1 cellular context compared by ENCODE assay signal in the genomic region with DNA sequence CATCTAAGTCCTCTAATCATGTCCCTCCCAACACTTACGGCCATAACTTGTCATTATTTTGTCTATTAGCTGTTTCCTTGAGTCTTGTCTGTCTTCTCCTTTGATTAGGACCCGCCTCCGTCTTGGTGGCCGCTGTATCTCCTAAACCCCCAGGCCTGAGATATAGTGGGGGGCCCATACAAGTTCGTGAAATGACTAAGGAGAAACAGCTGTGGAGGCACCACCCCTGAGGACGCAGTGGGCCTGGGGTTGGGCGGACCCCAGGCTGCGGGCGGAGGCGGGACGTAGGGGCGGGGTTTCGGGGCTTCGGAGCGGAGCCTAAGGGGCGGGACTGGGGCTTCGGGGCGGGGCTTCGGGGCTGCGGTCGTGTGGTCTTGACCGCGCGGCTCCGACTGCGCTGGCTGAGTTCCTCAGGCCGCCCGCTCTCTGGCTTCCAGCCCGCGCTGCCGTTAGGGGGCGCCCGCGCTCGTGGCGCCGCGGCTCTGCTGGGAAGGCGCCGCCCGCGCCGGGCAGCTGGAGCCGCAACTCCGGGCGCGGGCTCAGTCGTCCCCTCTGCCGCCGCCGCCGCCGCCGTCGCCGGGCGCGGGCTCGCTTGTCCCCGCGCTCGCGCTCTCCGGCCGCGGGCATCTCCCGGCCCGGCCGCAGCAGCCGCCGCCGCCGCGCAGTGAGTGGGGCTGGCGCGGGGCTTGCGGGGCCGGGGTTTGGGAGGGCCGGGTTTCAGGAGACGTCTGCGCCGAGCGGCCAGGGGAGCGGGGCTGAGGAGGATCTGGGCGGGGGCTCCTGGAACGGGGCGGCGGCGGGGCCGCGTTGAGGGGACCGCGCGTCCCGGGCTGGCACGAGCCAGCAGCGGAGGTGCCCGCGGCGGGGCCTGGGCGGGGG.
TF ChIP-seq lines count a peak whose summit lies in the region.

KCTD6 (plus strand) TSS at position 591 of the 879 bp plus-strand sequence. CDS start 6,660 bp downstream, outside the sequence.

TF ChIP-seq in HCT116, 20 proteins besides CTCF, POLR2A, EP300 and RAD21 (continued from another document):
- TF ChIP-seq TCF7L2 (IDR thresholded peaks at IDR 0.05; ENCODE audit: borderline replicate concordance, extremely low read depth, insufficient read depth, insufficient read length) (no peak), SIN3A (IDR thresholded peaks at IDR 0.05; ENCODE audit: low read depth) (no peak), CEBPB (IDR thresholded peaks at IDR 0.05; ENCODE audit: low read depth) (no peak), POLR2AphosphoS5 (IDR thresholded peaks at IDR 0.05; ENCODE audit: low read depth, low read length) (peak; percentile 64), SP1 (IDR thresholded peaks at IDR 0.05; ENCODE audit: low read depth) (no peak; the same call in 1 of the 2 replicates)
- TF ChIP-seq, protein P1, sequence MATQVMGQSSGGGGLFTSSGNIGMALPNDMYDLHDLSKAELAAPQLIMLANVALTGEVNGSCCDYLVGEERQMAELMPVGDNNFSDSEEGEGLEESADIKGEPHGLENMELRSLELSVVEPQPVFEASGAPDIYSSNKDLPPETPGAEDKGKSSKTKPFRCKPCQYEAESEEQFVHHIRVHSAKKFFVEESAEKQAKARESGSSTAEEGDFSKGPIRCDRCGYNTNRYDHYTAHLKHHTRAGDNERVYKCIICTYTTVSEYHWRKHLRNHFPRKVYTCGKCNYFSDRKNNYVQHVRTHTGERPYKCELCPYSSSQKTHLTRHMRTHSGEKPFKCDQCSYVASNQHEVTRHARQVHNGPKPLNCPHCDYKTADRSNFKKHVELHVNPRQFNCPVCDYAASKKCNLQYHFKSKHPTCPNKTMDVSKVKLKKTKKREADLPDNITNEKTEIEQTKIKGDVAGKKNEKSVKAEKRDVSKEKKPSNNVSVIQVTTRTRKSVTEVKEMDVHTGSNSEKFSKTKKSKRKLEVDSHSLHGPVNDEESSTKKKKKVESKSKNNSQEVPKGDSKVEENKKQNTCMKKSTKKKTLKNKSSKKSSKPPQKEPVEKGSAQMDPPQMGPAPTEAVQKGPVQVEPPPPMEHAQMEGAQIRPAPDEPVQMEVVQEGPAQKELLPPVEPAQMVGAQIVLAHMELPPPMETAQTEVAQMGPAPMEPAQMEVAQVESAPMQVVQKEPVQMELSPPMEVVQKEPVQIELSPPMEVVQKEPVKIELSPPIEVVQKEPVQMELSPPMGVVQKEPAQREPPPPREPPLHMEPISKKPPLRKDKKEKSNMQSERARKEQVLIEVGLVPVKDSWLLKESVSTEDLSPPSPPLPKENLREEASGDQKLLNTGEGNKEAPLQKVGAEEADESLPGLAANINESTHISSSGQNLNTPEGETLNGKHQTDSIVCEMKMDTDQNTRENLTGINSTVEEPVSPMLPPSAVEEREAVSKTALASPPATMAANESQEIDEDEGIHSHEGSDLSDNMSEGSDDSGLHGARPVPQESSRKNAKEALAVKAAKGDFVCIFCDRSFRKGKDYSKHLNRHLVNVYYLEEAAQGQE (IDR thresholded peaks at IDR 0.05; ENCODE audit: low read depth) = no peak
